20 cellular contexts compared by ENCODE assay signal in the genomic region with DNA sequence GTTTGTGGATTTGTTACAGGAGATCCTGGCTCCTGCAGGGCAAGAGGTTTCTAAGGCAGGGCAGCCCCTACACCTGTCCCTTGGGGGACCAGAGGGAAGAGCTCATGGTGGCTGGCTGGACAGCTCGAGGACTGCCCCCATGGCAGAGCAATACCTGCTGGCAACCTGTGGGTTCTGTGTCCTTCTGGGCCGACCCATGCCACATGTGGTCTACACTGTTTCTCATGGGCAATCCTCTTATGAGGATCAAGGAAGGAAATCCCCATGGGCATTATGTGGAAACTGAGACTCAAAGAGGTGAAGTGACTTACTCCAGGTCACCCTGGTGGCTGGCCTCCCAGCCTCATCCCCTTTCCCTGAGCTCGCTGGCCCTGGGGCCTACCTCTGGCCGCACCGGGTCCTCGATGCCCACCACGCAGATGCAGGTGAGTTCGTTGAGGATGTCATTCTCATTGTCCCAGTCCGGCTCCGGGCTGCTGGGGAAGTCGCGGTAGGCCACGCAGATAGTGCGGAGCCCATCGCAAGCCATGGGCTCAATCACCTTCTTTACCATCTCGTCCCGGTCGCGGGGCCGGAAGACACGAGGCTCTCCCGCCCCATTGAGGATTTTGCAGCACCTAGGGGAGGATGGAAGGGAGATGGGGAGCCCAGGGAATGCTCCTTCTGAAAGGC.
"Had no signal": no experiment of that assay in that cellular context is flagged by ENCODE, and none has a peak within 500 bp of the region (broad histone marks: within the 10 kb centered on the region; RNA-seq: fewer than 3 reads in every experiment).

No MANE protein-coding gene starts in this region.

- H3K27me3 ChIP-seq: colonic mucosa, neural progenitor cell, pancreas had no signal

- H3K4me1 ChIP-seq: colonic mucosa, neural progenitor cell, pancreas, sigmoid colon had no signal

- H3K4me1 Mint-ChIP-seq: activated naive CD8-positive, alpha-beta T cell treated with anti-CD3 and anti-CD28 coated beads, Interleukin-2, amount 10 ng/mL, durations not matched to agents 7 days and 5 days; neural progenitor cell; stimulated activated naive CD8-positive, alpha-beta T cell treated with anti-CD3 and anti-CD28 coated beads, Interleukin-15, amount 100 ng/mL, for 72 hours had no signal

- DNase-seq: activated B cell treated with CpG ODN at 0.5 μM for 24 hours; activated CD4-positive, alpha-beta T cell treated with anti-CD3 and anti-CD28 coated beads for 4 hours; activated naive CD4-positive, alpha-beta T cell; activated naive CD8-positive, alpha-beta T cell treated with anti-CD3 and anti-CD28 coated beads, Interleukin-2, amount 10 ng/mL, durations not matched to agents 7 days and 5 days; central memory CD4-positive, alpha-beta T cell; colonic mucosa; kidney; naive thymus-derived CD4-positive, alpha-beta T cell; sigmoid colon; SK-N-SH; stimulated activated CD4-positive, alpha-beta T cell treated with anti-CD3 and anti-CD28 coated beads, Interleukin-2, amount 100 ng/mL, for 24 hours; stimulated activated naive CD8-positive, alpha-beta T cell treated with anti-CD3 and anti-CD28 coated beads, Interleukin-15, amount 100 ng/mL, for 72 hours; T-cell; T-helper 9 cell had no signal

- H2AFZ ChIP-seq: neural progenitor cell had no signal

- ATAC-seq: left lung, pancreas, T-cell had no signal

- H3K36me3 ChIP-seq: colonic mucosa, left lung, neural progenitor cell, pancreas, sigmoid colon had no signal

- H3K9me3 Mint-ChIP-seq: activated B cell treated with CpG ODN at 0.5 μM for 24 hours; activated CD4-positive, alpha-beta memory T cell treated with anti-CD3 and anti-CD28 coated beads for 36 hours; activated naive CD8-positive, alpha-beta T cell treated with anti-CD3 and anti-CD28 coated beads, Interleukin-2, amount 10 ng/mL, durations not matched to agents 7 days and 5 days; neural progenitor cell; stimulated activated naive CD8-positive, alpha-beta T cell treated with anti-CD3 and anti-CD28 coated beads, Interleukin-15, amount 100 ng/mL, for 72 hours; T-cell had no signal

- H3K4me3 ChIP-seq: colonic mucosa, left lung, neural progenitor cell, pancreas, sigmoid colon had no signal

- H3K9me3 ChIP-seq: colonic mucosa, pancreas, sigmoid colon, SK-N-SH had no signal

- H3K9ac ChIP-seq: neural progenitor cell, SK-N-SH had no signal

- FAIRE-seq: frontal cortex, kidney, pancreas had no signal

- H3K27ac ChIP-seq: colonic mucosa, left lung, neural progenitor cell, pancreas, sigmoid colon had no signal

- H3K27me3 Mint-ChIP-seq: activated B cell treated with CpG ODN at 0.5 μM for 24 hours, brain had no signal

- H3K36me3 Mint-ChIP-seq: activated CD4-positive, alpha-beta memory T cell treated with anti-CD3 and anti-CD28 coated beads for 36 hours; activated naive CD8-positive, alpha-beta T cell treated with anti-CD3 and anti-CD28 coated beads, Interleukin-2, amount 10 ng/mL, durations not matched to agents 7 days and 5 days; neural progenitor cell; T-cell had no signal

- H3K27ac Mint-ChIP-seq: activated CD4-positive, alpha-beta memory T cell treated with anti-CD3 and anti-CD28 coated beads for 36 hours; activated naive CD8-positive, alpha-beta T cell treated with anti-CD3 and anti-CD28 coated beads, Interleukin-2, amount 10 ng/mL, durations not matched to agents 7 days and 5 days; naive thymus-derived CD4-positive, alpha-beta T cell; T-cell had no signal

- H3K4me3 Mint-ChIP-seq: activated B cell treated with CpG ODN at 0.5 μM for 24 hours; activated CD4-positive, alpha-beta memory T cell treated with anti-CD3 and anti-CD28 coated beads for 36 hours; activated naive CD8-positive, alpha-beta T cell treated with anti-CD3 and anti-CD28 coated beads, Interleukin-2, amount 10 ng/mL, durations not matched to agents 7 days and 5 days; brain; naive thymus-derived CD4-positive, alpha-beta T cell; neural progenitor cell; stimulated activated naive CD8-positive, alpha-beta T cell treated with anti-CD3 and anti-CD28 coated beads, Interleukin-15, amount 100 ng/mL, for 72 hours; T-cell had no signal

- H3K4me2 ChIP-seq: neural progenitor cell, SK-N-SH had no signal
